Comparison of ENCODE assay signal across 27 cellular contexts in genomic region chr6:13946506-13946905, GRCh38. TPM values are rescaled to one million over a fixed set of nuclear protein-coding genes. Genes with fewer than 3 reads are reported as not detected.
"Had no signal": no experiment of that assay in that cellular context is flagged by ENCODE, and none has a peak within 500 bp of the region (broad histone marks: within the 10 kb centered on the region; RNA-seq: fewer than 3 reads in every experiment).

No MANE protein-coding gene starts in this region.

- H3K4me3 ChIP-seq: stomach, suprapubic skin, testis, thoracic aorta, thyroid gland, tibial artery, tibial nerve, transverse colon, upper lobe of left lung, upper lobe of right lung, uterus, vagina had no signal

- H3K36me3 ChIP-seq: stomach, suprapubic skin, thoracic aorta, thyroid gland, tibial artery, tibial nerve, transverse colon, upper lobe of left lung, upper lobe of right lung, uterus, vagina had no signal

- DNase-seq: stimulated activated CD4-positive, alpha-beta T cell treated with anti-CD3 and anti-CD28 coated beads, Interleukin-2, amount 100 ng/mL, for 48 hours; stimulated activated CD4-positive, alpha-beta T cell treated with anti-CD3 and anti-CD28 coated beads, Interleukin-4, amount 100 ng/mL, for 1 hour; stimulated activated CD4-positive, alpha-beta T cell treated with anti-CD3 and anti-CD28 coated beads, Interleukin-4, amount 100 ng/mL, for 24 hours; stimulated activated CD4-positive, alpha-beta T cell treated with anti-CD3 and anti-CD28 coated beads, Interleukin-4, amount 100 ng/mL, for 4 hours; stimulated activated CD8-positive, alpha-beta memory T cell treated with anti-CD3 and anti-CD28 coated beads, Interleukin-4, amount 100 ng/mL, for 48 hours; stimulated activated naive B cell treated with anti-CD40 and anti-IgM and Interleukin-4, amounts not matched to agents 10 μg/mL and 1 μg/mL and 100 μg/mL, for 72 hours; stimulated activated naive CD4-positive, alpha-beta T cell; stimulated activated naive CD4-positive, alpha-beta T cell treated with Interleukin-2 at 50 U/mL for 16 hours; stimulated activated naive CD8-positive, alpha-beta T cell treated with anti-CD3 and anti-CD28 coated beads, Interleukin-15, amount 100 ng/mL, for 72 hours; stimulated activated naive CD8-positive, alpha-beta T cell treated with anti-CD3 and anti-CD28 coated beads, Interleukin-15, Interleukin-2, amounts not matched to agents 100 U/mL and 50 U/mL, for 24 hours; stomach; substantia nigra; testis; thyroid gland; tibial artery; transverse colon; trophoblast cell; upper lobe of left lung; upper lobe of right lung; uterus had no signal

- FAIRE-seq: urothelium cell line had no signal

- H3K27me3 ChIP-seq: testis, thyroid gland, tibial nerve, upper lobe of left lung, upper lobe of right lung, uterus, vagina had no signal

- ATAC-seq: stimulated activated effector memory CD8-positive, alpha-beta T cell treated with anti-CD3 and anti-CD28 coated beads, Interleukin-12 subunit alpha, Interleukin-12 subunit beta, amount 100 ng/mL, for 72 hours; stimulated activated memory B cell treated with anti-CD40 and anti-IgM and Interleukin-4, amounts not matched to agents 10 μg/mL and 1 μg/mL and 100 μg/mL, for 72 hours; stimulated activated naive B cell treated with anti-CD40 and anti-IgM and Interleukin-4, amounts not matched to agents 10 μg/mL and 1 μg/mL and 100 μg/mL, for 72 hours; stimulated activated naive CD8-positive, alpha-beta T cell treated with anti-CD3 and anti-CD28 coated beads, Interleukin-15, amount 100 ng/mL, for 72 hours; stimulated activated naive CD8-positive, alpha-beta T cell treated with anti-CD3 and anti-CD28 coated beads, Interleukin-15, Interleukin-2, amounts not matched to agents 100 U/mL and 50 U/mL, for 24 hours; upper lobe of right lung had no signal

- H3K27ac ChIP-seq: stomach, suprapubic skin, testis, thoracic aorta, thyroid gland, tibial artery, tibial nerve, transverse colon, upper lobe of left lung, upper lobe of right lung, uterus, vagina had no signal

- H3K9me3 ChIP-seq: testis, thyroid gland, tibial artery, upper lobe of right lung, vagina had no signal

- H3K4me1 ChIP-seq: stomach, suprapubic skin, testis, thyroid gland, tibial artery, tibial nerve, transverse colon, upper lobe of left lung, upper lobe of right lung, uterus, vagina had no signal

RNA-seq across cellular contexts. Expression of gene RNF182, which starts 21.8 kb away (rescaled TPM):
- total RNA-seq: thoracic aorta, transverse colon had no signal
